Comparison of ENCODE assay signal across 1 cellular context in genomic region chr2:224038830-224039079, GRCh38.
TF ChIP-seq lines count a peak whose summit lies in the region.

No MANE protein-coding gene starts in this region.

TF ChIP-seq in IMR-90, 13 proteins besides CTCF, POLR2A, EP300 and RAD21:
- TF ChIP-seq NFE2L2 (IDR thresholded peaks at IDR 0.05; ENCODE audit: low read depth, low read length) (no peak), MAZ (IDR thresholded peaks at IDR 0.05; ENCODE audit: borderline replicate concordance, low read depth, low read length) (no peak), SMC3 (IDR thresholded peaks at IDR 0.05; ENCODE audit: low read depth, low read length) (no peak), MAFK (IDR thresholded peaks at IDR 0.05; ENCODE audit: low read depth, low read length) (no peak), FOS (IDR thresholded peaks at IDR 0.05; ENCODE audit: low read depth, low read length) (no peak), RFX5 (IDR thresholded peaks at IDR 0.05; ENCODE audit: low read depth, low read length) (no peak)
